15 cellular contexts compared by ENCODE assay signal in the genomic region with DNA sequence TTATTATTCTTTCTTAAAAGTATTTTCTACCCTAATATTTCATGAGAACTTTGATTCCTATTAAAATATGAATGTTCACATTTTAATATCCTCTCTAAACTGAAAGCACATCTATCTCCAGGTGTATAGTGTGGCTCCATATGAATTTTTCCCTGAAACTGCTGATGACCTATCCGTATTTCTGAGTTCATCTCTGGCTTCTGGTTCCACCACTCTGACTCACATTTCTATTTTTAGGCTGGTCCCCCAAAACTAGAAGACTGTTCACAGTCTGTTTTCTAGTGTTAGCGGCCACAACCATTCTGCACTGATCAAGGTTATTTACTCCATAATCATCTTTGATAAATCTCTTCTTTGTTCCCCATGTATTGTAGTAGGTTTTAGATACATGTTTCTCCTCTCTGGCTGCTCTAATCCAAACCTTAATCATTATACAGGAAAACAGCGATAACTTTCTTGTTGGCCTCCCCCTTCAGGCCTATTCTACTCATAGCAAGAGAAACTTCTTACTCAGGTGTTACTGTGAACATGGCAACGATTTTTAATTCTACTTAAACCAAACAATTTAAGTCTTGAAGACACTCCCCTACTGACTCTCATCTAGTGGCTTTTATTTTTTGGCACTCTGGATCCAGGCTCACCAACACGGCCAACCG. TPM values are rescaled to one million over a fixed set of nuclear protein-coding genes. Genes with fewer than 3 reads are reported as not detected.
DNase-seq lines count a peak whose midpoint lies in the region; ATAC-seq and TF ChIP-seq lines count a peak whose summit lies in the region.
"Had no signal": no experiment of that assay in that cellular context is flagged by ENCODE, and none has a peak within 500 bp of the region (broad histone marks: within the 10 kb centered on the region; RNA-seq: fewer than 3 reads in every experiment).

No MANE protein-coding gene starts in this region.

- H3K79me2 ChIP-seq in MM.1S (ENCODE audit: low read length), result peaks cover 95% of the 10 kb centered on the region

- H3K27ac Mint-ChIP-seq in activated naive CD4-positive, alpha-beta T cell treated with anti-CD3 and anti-CD28 coated beads, Interleukin-2, amount 50 U/mL, for 24 hours, result peak overlapping the region; percentile 39
- H3K27ac Mint-ChIP-seq in chondrocyte (ENCODE audit: unreplicated experiment), result no peak overlapping the region
- peak overlapping the region; percentile 32 for H3K27ac Mint-ChIP-seq in stimulated activated naive CD8-positive, alpha-beta T cell treated with anti-CD3 and anti-CD28 coated beads, Interleukin-15, Interleukin-2, amounts not matched to agents 100 ng/mL and 50 ng/mL, for 24 hours

- H3F3A ChIP-seq in MM.1S (ENCODE audit: insufficient read depth, low read length), result no peaks in the 10 kb centered on the region

- H3K27ac ChIP-seq in MM.1S (ENCODE audit: low read length), result no peak overlapping the region
- H3K27ac ChIP-seq: BLaER1, gastroesophageal sphincter had no signal

- H3K4me1 Mint-ChIP-seq in activated naive CD4-positive, alpha-beta T cell treated with anti-CD3 and anti-CD28 coated beads, Interleukin-2, amount 50 U/mL, for 24 hours, result peaks cover 20% of the 10 kb centered on the region
- no peaks in the 10 kb centered on the region for H3K4me1 Mint-ChIP-seq in chondrocyte (ENCODE audit: low read depth)
- H3K4me1 Mint-ChIP-seq in stimulated activated naive CD8-positive, alpha-beta T cell treated with anti-CD3 and anti-CD28 coated beads, Interleukin-15, Interleukin-2, amounts not matched to agents 100 ng/mL and 50 ng/mL, for 24 hours (ENCODE audit: low read depth), result peaks cover 18% of the 10 kb centered on the region

- H3K4me3 Mint-ChIP-seq in activated naive CD4-positive, alpha-beta T cell treated with anti-CD3 and anti-CD28 coated beads, Interleukin-2, amount 50 U/mL, for 24 hours, result no peak overlapping the region
- H3K4me3 Mint-ChIP-seq in chondrocyte (ENCODE audit: unreplicated experiment), result no peak overlapping the region
- H3K4me3 Mint-ChIP-seq in stimulated activated naive CD8-positive, alpha-beta T cell treated with anti-CD3 and anti-CD28 coated beads, Interleukin-15, Interleukin-2, amounts not matched to agents 100 ng/mL and 50 ng/mL, for 24 hours, result no peak overlapping the region

- DNase-seq in activated naive CD4-positive, alpha-beta T cell treated with Interleukin-2 at 50 U/mL for 16 hours, result no peak
- DNase-seq in MM.1S (no peak), chondrocyte (ENCODE audit: low spot score) (no peak), anterior cingulate cortex (lab: John Stamatoyannopoulos, UW) (no peak), HUDEP-2 (lab: John Stamatoyannopoulos, UW; ENCODE audit: unreplicated experiment in 76 of 76) (no peak)
- DNase-seq: NCI-H1417; NCI-H82; occipital lobe; stimulated activated naive CD4-positive, alpha-beta T cell had no signal

- no peak overlapping the region for H3K4me2 ChIP-seq in MM.1S (ENCODE audit: low read depth, low read length)
- H3K4me2 ChIP-seq: BLaER1 had no signal

- no peak overlapping the region for H3K9ac ChIP-seq in MM.1S (ENCODE audit: low read length)
- H3K9ac ChIP-seq: BLaER1 had no signal

- H3K9me2 ChIP-seq in MM.1S (replicated peaks; ENCODE audit: insufficient read depth, low read length), result no peaks in the 10 kb centered on the region

- no peaks in the 10 kb centered on the region for H3K27me3 Mint-ChIP-seq in activated naive CD4-positive, alpha-beta T cell treated with anti-CD3 and anti-CD28 coated beads, Interleukin-2, amount 50 U/mL, for 24 hours
- no peaks in the 10 kb centered on the region for H3K27me3 Mint-ChIP-seq in chondrocyte (ENCODE audit: low read depth)
- H3K27me3 Mint-ChIP-seq in stimulated activated naive CD8-positive, alpha-beta T cell treated with anti-CD3 and anti-CD28 coated beads, Interleukin-15, Interleukin-2, amounts not matched to agents 100 ng/mL and 50 ng/mL, for 24 hours, result no peaks in the 10 kb centered on the region

- TF ChIP-seq CTCF in MM.1S (IDR thresholded peaks at IDR 0.05; ENCODE audit: low read length) (peak; percentile 31), chondrocyte (IDR thresholded peaks at IDR 0.05) (peak; percentile 58)

- no peak overlapping the region for H3K4me3 ChIP-seq in MM.1S (ENCODE audit: low read length)
- H3K4me3 ChIP-seq: BLaER1, gastroesophageal sphincter had no signal

- no peak overlapping the region for H2AFZ ChIP-seq in MM.1S (ENCODE audit: low read length)

- H3K9me3 ChIP-seq in MM.1S (replicated peaks; ENCODE audit: insufficient read depth, low read length), result no peaks in the 10 kb centered on the region

- peaks cover 43% of the 10 kb centered on the region for H3K36me3 ChIP-seq in MM.1S (replicated peaks; ENCODE audit: insufficient read depth, low read length)

- H3K36me3 Mint-ChIP-seq in activated naive CD4-positive, alpha-beta T cell treated with anti-CD3 and anti-CD28 coated beads, Interleukin-2, amount 50 U/mL, for 24 hours, result peaks cover 43% of the 10 kb centered on the region
- H3K36me3 Mint-ChIP-seq in chondrocyte (ENCODE audit: low read depth), result peaks cover 44% of the 10 kb centered on the region
- peaks cover 82% of the 10 kb centered on the region for H3K36me3 Mint-ChIP-seq in stimulated activated naive CD8-positive, alpha-beta T cell treated with anti-CD3 and anti-CD28 coated beads, Interleukin-15, Interleukin-2, amounts not matched to agents 100 ng/mL and 50 ng/mL, for 24 hours (ENCODE audit: low read depth)

- H3K9me3 Mint-ChIP-seq in activated naive CD4-positive, alpha-beta T cell treated with anti-CD3 and anti-CD28 coated beads, Interleukin-2, amount 50 U/mL, for 24 hours, result peaks cover 14% of the 10 kb centered on the region
- peaks cover 18% of the 10 kb centered on the region for H3K9me3 Mint-ChIP-seq in chondrocyte (ENCODE audit: low read depth)
- H3K9me3 Mint-ChIP-seq in stimulated activated naive CD8-positive, alpha-beta T cell treated with anti-CD3 and anti-CD28 coated beads, Interleukin-15, Interleukin-2, amounts not matched to agents 100 ng/mL and 50 ng/mL, for 24 hours, result peaks cover 8% of the 10 kb centered on the region

- H3K27me3 ChIP-seq in MM.1S (replicated peaks; ENCODE audit: insufficient read depth, low read length), result no peaks in the 10 kb centered on the region
- H3K27me3 ChIP-seq: BLaER1, gastroesophageal sphincter had no signal

- ATAC-seq in HG03460 (IDR thresholded peaks at IDR 0.05; ENCODE audit: unreplicated experiment), result no peak
- ATAC-seq: gastroesophageal sphincter, left lobe of liver had no signal

- 0 out of 2 replicates have a peak, but pooled peaks cover 4% of the 10 kb centered on the region for H4K20me1 ChIP-seq in MM.1S (ENCODE audit: insufficient read depth, low read length)

- H3K4me1 ChIP-seq in MM.1S (ENCODE audit: low read length), result peaks cover 11% of the 10 kb centered on the region
- H3K4me1 ChIP-seq: gastroesophageal sphincter had no signal

RNA-seq across cellular contexts. Expression of a gene that starts 12.8 kb away (rescaled TPM):
- 33.0 to 56.9 TPM (median 34.7 TPM) in 3 replicates for total RNA-seq in chondrocyte
